Comparison of ENCODE assay signal across 13 cellular contexts in the genomic region with DNA sequence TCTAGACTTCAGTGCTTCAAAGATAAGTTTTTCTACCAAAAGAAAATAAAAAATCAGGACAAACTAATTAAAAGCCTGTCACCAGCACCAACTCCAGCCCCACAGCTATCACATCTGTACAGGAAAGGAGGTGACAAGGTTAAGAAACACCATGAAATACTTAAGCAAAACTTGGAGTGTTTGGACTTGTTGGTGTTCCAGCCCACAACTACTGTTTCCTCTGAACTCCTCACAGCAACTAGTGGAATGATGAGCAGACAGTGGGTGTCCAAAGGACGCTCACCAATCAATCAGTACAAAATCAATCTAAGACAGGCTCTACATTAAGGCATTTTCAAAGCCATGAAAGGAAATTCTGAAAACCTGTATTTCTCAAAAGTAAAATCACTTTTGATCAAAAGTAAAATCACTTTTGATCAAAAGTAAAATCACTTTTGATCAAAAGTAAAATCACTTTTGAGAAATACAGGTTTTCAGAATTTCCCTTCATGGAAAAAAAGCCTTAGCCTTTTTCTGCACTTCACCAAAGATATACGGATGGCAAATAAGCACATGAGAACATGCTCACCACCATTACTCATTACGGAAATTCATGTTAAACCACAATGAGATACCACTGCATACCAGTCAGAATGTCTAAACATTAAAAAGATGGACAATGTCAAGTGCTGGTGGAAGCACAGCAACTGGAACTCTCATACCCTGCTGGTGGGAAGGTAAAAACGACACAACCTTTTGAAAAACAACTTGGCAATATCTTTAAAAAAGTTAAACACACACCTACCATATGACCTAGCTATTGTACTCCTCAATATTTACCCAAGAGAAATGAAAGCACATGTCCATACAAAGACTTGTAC.
DNase-seq lines count a peak whose midpoint lies in the region; ATAC-seq, FAIRE-seq and TF ChIP-seq lines count a peak whose summit lies in the region.
"Had no signal": no experiment of that assay in that cellular context is flagged by ENCODE, and none has a peak within 500 bp of the region (broad histone marks: within the 10 kb centered on the region; RNA-seq: fewer than 3 reads in every experiment).

No MANE protein-coding gene starts in this region.

- no peak for DNase-seq in activated CD8-positive, alpha-beta memory T cell treated with anti-CD3 and anti-CD28 coated beads, Interleukin-2, amount 10 ng/mL, durations not matched to agents 7 days and 5 days
- no peak for DNase-seq in activated CD8-positive, alpha-beta memory T cell treated with anti-CD3 and anti-CD28 coated beads, Interleukin-2, amount 50 U/mL, for 48 hours
- DNase-seq in RCC 7860 (ENCODE audit: low spot score) (peak; percentile 87), endothelial cell of umbilical vein (ENCODE audit: low read depth, low spot score) (peak; percentile 48), AG08396 (ENCODE audit: low spot score) (no peak), right atrium auricular region (ENCODE audit: low spot score) (no peak), LoVo (ENCODE audit: low spot score) (no peak)
- DNase-seq: AML-193, NCI-H510A, uterus had no signal

- H4K20me1 ChIP-seq in endothelial cell of umbilical vein (replicated peaks; ENCODE audit: control insufficient read depth, extremely low read depth, insufficient read depth, low read length) = no peaks in the 10 kb centered on the region

- no peaks in the 10 kb centered on the region for H3K27me3 ChIP-seq in endothelial cell of umbilical vein (ENCODE audit: control insufficient read depth in 2 of 2, insufficient read depth in 2 of 2, low read length in 2 of 2)
- H3K27me3 ChIP-seq in skeletal muscle satellite cell (ENCODE audit: control insufficient read depth, insufficient read depth, low read length) = no peaks in the 10 kb centered on the region
- no peaks in the 10 kb centered on the region for H3K27me3 ChIP-seq in right atrium auricular region
- H3K27me3 ChIP-seq: neutrophil, uterus had no signal

- H2AFZ ChIP-seq in endothelial cell of umbilical vein (ENCODE audit: low read depth, low read length) = no peak overlapping the region

- H3K9me3 Mint-ChIP-seq in activated CD8-positive, alpha-beta memory T cell treated with anti-CD3 and anti-CD28 coated beads, Interleukin-2, amount 10 ng/mL, durations not matched to agents 7 days and 5 days (ENCODE audit: low read depth) = no peaks in the 10 kb centered on the region

- H3K4me1 ChIP-seq in endothelial cell of umbilical vein (ENCODE audit: control insufficient read depth, extremely low read depth, insufficient read depth, low read length) (peaks cover 4% of the 10 kb centered on the region), skeletal muscle satellite cell (ENCODE audit: control insufficient read depth, insufficient read depth, low read length) (peaks cover 46% of the 10 kb centered on the region), right atrium auricular region (peaks cover 0 to 21% of the 10 kb centered on the region in 2 donors)
- H3K4me1 ChIP-seq: uterus had no signal

- dilution Hi-C loops in endothelial cell of umbilical vein (cut with MboI; ENCODE audit: extremely low pct_ligation_motif_present, low sequenced_read_pairs) = no loop called here

- H3K4me3 ChIP-seq in endothelial cell of umbilical vein (replicated peaks in 1 of 3; ENCODE audit: insufficient read depth in 1 of 3, low read depth in 1 of 3, low read length in 3 of 3) (no peak overlapping the region), skeletal muscle satellite cell (ENCODE audit: low read length) (no peak overlapping the region), right atrium auricular region (no peak overlapping the region)
- H3K4me3 ChIP-seq: K562, uterus had no signal

- no TSS peak for BruUV-seq in endothelial cell of umbilical vein (replicated peaks; lab: Mats Ljungman, UMichigan)

- no peak overlapping the region for H3K9ac ChIP-seq in endothelial cell of umbilical vein (replicated peaks; ENCODE audit: extremely low read depth, insufficient read depth, low read length)
- peak overlapping the region; percentile 45 for H3K9ac ChIP-seq in skeletal muscle satellite cell (ENCODE audit: low read depth, low read length)

- H3K4me2 ChIP-seq in endothelial cell of umbilical vein (ENCODE audit: insufficient read depth, low read length) (no peak overlapping the region), skeletal muscle satellite cell (ENCODE audit: low read length) (peak overlapping the region; percentile 25)

- no peak for TF ChIP-seq CTCF in endothelial cell of umbilical vein (IDR thresholded peaks at IDR 0.05; ENCODE audit: extremely low read depth in 1 of 2, insufficient read depth in 1 of 2, low read depth in 1 of 2, low read length in 2 of 2)
- no peak for TF ChIP-seq CTCF in right atrium auricular region (IDR thresholded peaks at IDR 0.05)

- FAIRE-seq in RCC 7860 (lab: Jason Lieb, UNC) (peak; percentile 98), endothelial cell of umbilical vein (lab: Jason Lieb, UNC) (peak; percentile 75)
- FAIRE-seq: K562 had no signal

- no peaks in the 10 kb centered on the region for H3K36me3 ChIP-seq in endothelial cell of umbilical vein (ENCODE audit: control insufficient read depth in 2 of 2, extremely low read depth in 1 of 2, insufficient read depth in 2 of 2, low read length in 2 of 2)
- peaks cover 3% of the 10 kb centered on the region for H3K36me3 ChIP-seq in skeletal muscle satellite cell (ENCODE audit: insufficient read depth, low read length)
- H3K36me3 ChIP-seq in right atrium auricular region = peaks cover 7% of the 10 kb centered on the region
- H3K36me3 ChIP-seq: neutrophil, uterus had no signal

- ATAC-seq in activated CD8-positive, alpha-beta memory T cell treated with anti-CD3 and anti-CD28 coated beads, Interleukin-2, amount 10 ng/mL, durations not matched to agents 7 days and 5 days = peak; percentile 82
- ATAC-seq: K562 had no signal

- POLR2A ChIA-PET in endothelial cell of umbilical vein (lab: Charles Lee) = no interaction called here

- H3K27ac ChIP-seq in endothelial cell of umbilical vein (ENCODE audit: insufficient read depth, low read depth, low read length) (no peak overlapping the region), right atrium auricular region (no peak overlapping the region)
- H3K27ac ChIP-seq: neutrophil, uterus had no signal

- peaks cover 30% of the 10 kb centered on the region for H3K36me3 Mint-ChIP-seq in activated CD8-positive, alpha-beta memory T cell treated with anti-CD3 and anti-CD28 coated beads, Interleukin-2, amount 10 ng/mL, durations not matched to agents 7 days and 5 days

- CTCF ChIA-PET in activated CD8-positive, alpha-beta memory T cell treated with anti-CD3 and anti-CD28 coated beads, Interleukin-2, amount 10 ng/mL, durations not matched to agents 7 days and 5 days (lab: Charles Lee) = interaction anchor here (0.7 kb wide), 1 partner anchor 21 kb away, joined by 3 read pairs; no protein-coding TSS in a partner anchor
- CTCF ChIA-PET in endothelial cell of umbilical vein (lab: Charles Lee) = no interaction called here

- peak overlapping the region; percentile 25 for H3K27ac Mint-ChIP-seq in activated CD8-positive, alpha-beta memory T cell treated with anti-CD3 and anti-CD28 coated beads, Interleukin-2, amount 10 ng/mL, durations not matched to agents 7 days and 5 days

- intact Hi-C loops in endothelial cell of umbilical vein (cut with micrococcal nuclease) = no loop called here

- H3K4me1 Mint-ChIP-seq in activated CD8-positive, alpha-beta memory T cell treated with anti-CD3 and anti-CD28 coated beads, Interleukin-2, amount 10 ng/mL, durations not matched to agents 7 days and 5 days = peaks cover 54% of the 10 kb centered on the region

- H3K79me2 ChIP-seq in endothelial cell of umbilical vein (ENCODE audit: control insufficient read depth, insufficient read depth, low read length) = no peaks in the 10 kb centered on the region

- H3K4me3 Mint-ChIP-seq in activated CD8-positive, alpha-beta memory T cell treated with anti-CD3 and anti-CD28 coated beads, Interleukin-2, amount 10 ng/mL, durations not matched to agents 7 days and 5 days = no peak overlapping the region

- peaks cover 5% of the 10 kb centered on the region for H3K27me3 Mint-ChIP-seq in activated CD8-positive, alpha-beta memory T cell treated with anti-CD3 and anti-CD28 coated beads, Interleukin-2, amount 10 ng/mL, durations not matched to agents 7 days and 5 days

- no peaks in the 10 kb centered on the region for H3K9me1 ChIP-seq in endothelial cell of umbilical vein (replicated peaks; ENCODE audit: control insufficient read depth, extremely low read depth, insufficient read depth, low read length)

- TF ChIP-seq POLR2A in endothelial cell of umbilical vein (IDR thresholded peaks at IDR 0.05; ENCODE audit: low read depth, low read length) = no peak

- no peaks in the 10 kb centered on the region for H3K9me3 ChIP-seq in endothelial cell of umbilical vein (replicated peaks; ENCODE audit: control insufficient read depth, insufficient read depth, low read length)
- H3K9me3 ChIP-seq in skeletal muscle satellite cell (replicated peaks; ENCODE audit: low read length) = no peaks in the 10 kb centered on the region
- H3K9me3 ChIP-seq in right atrium auricular region = no peaks in the 10 kb centered on the region
- H3K9me3 ChIP-seq: neutrophil, uterus had no signal

TF ChIP-seq in endothelial cell of umbilical vein, 7 proteins besides CTCF, POLR2A, EP300 and RAD21:
- TF ChIP-seq GATA2 (IDR thresholded peaks at IDR 0.05; ENCODE audit: insufficient read depth, insufficient read length, low read depth, low read length) (no peak), POLR2AphosphoS5 (IDR thresholded peaks at IDR 0.05; ENCODE audit: insufficient read depth, low read depth, low read length) (no peak), EZH2 (IDR thresholded peaks at IDR 0.05; ENCODE audit: borderline replicate concordance, low read depth, low read length, severe bottlenecking) (no peak), FOS (IDR thresholded peaks at IDR 0.05; ENCODE audit: borderline replicate concordance, insufficient read depth, low read length) (no peak), MYC (IDR thresholded peaks at IDR 0.05; ENCODE audit: low read depth, low read length) (no peak), JUN (IDR thresholded peaks at IDR 0.05; ENCODE audit: borderline replicate concordance, insufficient read depth, insufficient read length, low read depth) (no peak)
- TF ChIP-seq, protein P1, sequence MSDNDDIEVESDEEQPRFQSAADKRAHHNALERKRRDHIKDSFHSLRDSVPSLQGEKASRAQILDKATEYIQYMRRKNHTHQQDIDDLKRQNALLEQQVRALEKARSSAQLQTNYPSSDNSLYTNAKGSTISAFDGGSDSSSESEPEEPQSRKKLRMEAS (IDR thresholded peaks at IDR 0.05; ENCODE audit: insufficient read depth, insufficient read length) = no peak
TF ChIP-seq in endothelial cell of umbilical vein: peak in this region for 0.

Comparison
In these comparisons a context has a peak if more than half of its experiments do, and no peak if none do; other contexts are left out.
1. DNase-seq: peak in RCC 7860 (single experiment) and endothelial cell of umbilical vein (single experiment); none in activated CD8-positive, alpha-beta memory T cell treated with anti-CD3 and anti-CD28 coated beads, Interleukin-2, amount 10 ng/mL, durations not matched to agents 7 days and 5 days (single experiment), activated CD8-positive, alpha-beta memory T cell treated with anti-CD3 and anti-CD28 coated beads, Interleukin-2, amount 50 U/mL, for 48 hours (single experiment), AG08396 (single experiment), right atrium auricular region (single experiment) and LoVo (single experiment).